In the genomic region with DNA sequence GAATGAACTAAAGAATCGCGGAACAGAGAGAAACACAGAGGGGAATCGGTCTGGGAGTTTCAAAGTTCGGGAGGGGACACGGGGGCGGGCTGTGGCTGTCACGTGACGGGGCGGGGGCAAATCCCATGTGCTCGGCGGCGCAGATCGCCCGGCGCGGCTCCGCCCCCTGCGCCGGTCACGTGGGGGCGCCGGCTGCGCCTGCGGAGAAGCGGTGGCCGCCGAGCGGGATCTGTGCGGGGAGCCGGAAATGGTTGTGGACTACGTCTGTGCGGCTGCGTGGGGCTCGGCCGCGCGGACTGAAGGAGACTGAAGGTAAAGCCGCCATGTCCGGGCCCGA, we compare ENCODE assay signal across 8 cellular contexts. TPM values are rescaled to one million over a fixed set of nuclear protein-coding genes. Genes with fewer than 3 reads are reported as not detected.
DNase-seq lines count a peak whose midpoint lies in the region; ATAC-seq, FAIRE-seq and TF ChIP-seq lines count a peak whose summit lies in the region.

A gene with protein sequence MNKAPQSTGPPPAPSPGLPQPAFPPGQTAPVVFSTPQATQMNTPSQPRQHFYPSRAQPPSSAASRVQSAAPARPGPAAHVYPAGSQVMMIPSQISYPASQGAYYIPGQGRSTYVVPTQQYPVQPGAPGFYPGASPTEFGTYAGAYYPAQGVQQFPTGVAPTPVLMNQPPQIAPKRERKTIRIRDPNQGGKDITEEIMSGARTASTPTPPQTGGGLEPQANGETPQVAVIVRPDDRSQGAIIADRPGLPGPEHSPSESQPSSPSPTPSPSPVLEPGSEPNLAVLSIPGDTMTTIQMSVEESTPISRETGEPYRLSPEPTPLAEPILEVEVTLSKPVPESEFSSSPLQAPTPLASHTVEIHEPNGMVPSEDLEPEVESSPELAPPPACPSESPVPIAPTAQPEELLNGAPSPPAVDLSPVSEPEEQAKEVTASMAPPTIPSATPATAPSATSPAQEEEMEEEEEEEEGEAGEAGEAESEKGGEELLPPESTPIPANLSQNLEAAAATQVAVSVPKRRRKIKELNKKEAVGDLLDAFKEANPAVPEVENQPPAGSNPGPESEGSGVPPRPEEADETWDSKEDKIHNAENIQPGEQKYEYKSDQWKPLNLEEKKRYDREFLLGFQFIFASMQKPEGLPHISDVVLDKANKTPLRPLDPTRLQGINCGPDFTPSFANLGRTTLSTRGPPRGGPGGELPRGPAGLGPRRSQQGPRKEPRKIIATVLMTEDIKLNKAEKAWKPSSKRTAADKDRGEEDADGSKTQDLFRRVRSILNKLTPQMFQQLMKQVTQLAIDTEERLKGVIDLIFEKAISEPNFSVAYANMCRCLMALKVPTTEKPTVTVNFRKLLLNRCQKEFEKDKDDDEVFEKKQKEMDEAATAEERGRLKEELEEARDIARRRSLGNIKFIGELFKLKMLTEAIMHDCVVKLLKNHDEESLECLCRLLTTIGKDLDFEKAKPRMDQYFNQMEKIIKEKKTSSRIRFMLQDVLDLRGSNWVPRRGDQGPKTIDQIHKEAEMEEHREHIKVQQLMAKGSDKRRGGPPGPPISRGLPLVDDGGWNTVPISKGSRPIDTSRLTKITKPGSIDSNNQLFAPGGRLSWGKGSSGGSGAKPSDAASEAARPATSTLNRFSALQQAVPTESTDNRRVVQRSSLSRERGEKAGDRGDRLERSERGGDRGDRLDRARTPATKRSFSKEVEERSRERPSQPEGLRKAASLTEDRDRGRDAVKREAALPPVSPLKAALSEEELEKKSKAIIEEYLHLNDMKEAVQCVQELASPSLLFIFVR (N-terminal part only) (plus strand): TSS at position 244 of the 337 bp plus-strand sequence. CDS start 1,191 bp downstream, outside the sequence.

- H3K4me2 ChIP-seq in OCI-LY1 (ENCODE audit: low read length): peak within 1 kb of the TSS; percentile 93
- H3K4me2 ChIP-seq in endothelial cell of umbilical vein (ENCODE audit: insufficient read depth, low read length): peak within 1 kb of the TSS; percentile 49

- dilution Hi-C loops in endothelial cell of umbilical vein (cut with MboI; ENCODE audit: extremely low pct_ligation_motif_present, low sequenced_read_pairs): no loop called here

- peak within 1 kb of the TSS; percentile 78 for H3K27ac Mint-ChIP-seq in Calu3 (ENCODE audit: unreplicated experiment)

- TF ChIP-seq POLR2A in endothelial cell of umbilical vein (IDR thresholded peaks at IDR 0.05; ENCODE audit: low read depth, low read length): peak; percentile 79

- intact Hi-C loops in Calu3 (cut with micrococcal nuclease; ENCODE audit: unreplicated experiment) (no loop called here), endothelial cell of umbilical vein (cut with micrococcal nuclease) (loop anchor here (1.0 to 5.0 kb wide), 2 partner anchors 15 to 137 kb away; partner anchors contain the start of gene PSMD2)

- peak; percentile 82 for ATAC-seq in GM21515 (IDR thresholded peaks at IDR 0.05; ENCODE audit: unreplicated experiment)

- H3K9me3 ChIP-seq in OCI-LY1 (ENCODE audit: low read length): no peaks in the 10 kb centered on the region
- H3K9me3 ChIP-seq in endothelial cell of umbilical vein (replicated peaks; ENCODE audit: control insufficient read depth, insufficient read depth, low read length): no peaks in the 10 kb centered on the region

- H2AFZ ChIP-seq in OCI-LY1 (ENCODE audit: low read length) (0 out of 2 replicates have a peak within 1 kb of the TSS, but pooled peaks have one; percentile 67), endothelial cell of umbilical vein (ENCODE audit: low read depth, low read length) (peak within 1 kb of the TSS; percentile 46)

- H3K27ac ChIP-seq in OCI-LY1 (ENCODE audit: low read depth, low read length, poor library complexity, severe bottlenecking) (peak within 1 kb of the TSS; percentile 53), endothelial cell of umbilical vein (ENCODE audit: insufficient read depth, low read depth, low read length) (peak within 1 kb of the TSS; percentile 64)

- H3K27me3 Mint-ChIP-seq in Calu3 (ENCODE audit: unreplicated experiment): no peaks in the 10 kb centered on the region

- H3K4me3 ChIP-seq in OCI-LY1 (ENCODE audit: low read depth, low read length, poor library complexity, severe bottlenecking): peak within 1 kb of the TSS; percentile 84
- H3K4me3 ChIP-seq in endothelial cell of umbilical vein (replicated peaks in 1 of 3; ENCODE audit: insufficient read depth in 1 of 3, low read depth in 1 of 3, low read length in 3 of 3): peak within 1 kb of the TSS; percentile 37 to 84 (median 59)

- no peaks in the 10 kb centered on the region for H3K9me1 ChIP-seq in endothelial cell of umbilical vein (replicated peaks; ENCODE audit: control insufficient read depth, extremely low read depth, insufficient read depth, low read length)

- no peaks in the 10 kb centered on the region for H3K9me2 ChIP-seq in OCI-LY1 (ENCODE audit: low read depth, low read length)

- TF ChIP-seq CTCF in Calu3 (IDR thresholded peaks at IDR 0.05; ENCODE audit: unreplicated experiment): no peak
- TF ChIP-seq CTCF in OCI-LY1 (IDR thresholded peaks at IDR 0.05; ENCODE audit: low read length): no peak
- no peak for TF ChIP-seq CTCF in endothelial cell of umbilical vein (IDR thresholded peaks at IDR 0.05; ENCODE audit: extremely low read depth in 1 of 2, insufficient read depth in 1 of 2, low read depth in 1 of 2, low read length in 2 of 2)

- peaks cover 46% of the 10 kb centered on the region for H3K79me2 ChIP-seq in OCI-LY1 (ENCODE audit: insufficient read depth, low read length)
- H3K79me2 ChIP-seq in endothelial cell of umbilical vein (ENCODE audit: control insufficient read depth, insufficient read depth, low read length): peaks cover 43% of the 10 kb centered on the region

- H3K9ac ChIP-seq in OCI-LY1 (ENCODE audit: low read length) (peak within 1 kb of the TSS; percentile 95), endothelial cell of umbilical vein (replicated peaks; ENCODE audit: extremely low read depth, insufficient read depth, low read length) (peak within 1 kb of the TSS; percentile 82)

- DNase-seq in Calu3 (peak; percentile 98), HuH-7 (ENCODE audit: low spot score) (peak; percentile 94), endothelial cell of umbilical vein (ENCODE audit: low read depth, low spot score) (peak; percentile 94), middle frontal gyrus (ENCODE audit: extremely low spot score, low spot score) (peak; percentile 81)
- DNase-seq in activated CD8-positive, alpha-beta memory T cell treated with anti-CD3 and anti-CD28 coated beads, Interleukin-2, amount 50 U/mL, for 48 hours: peak; percentile 95
- peak; percentile 91 to 93 for DNase-seq in stimulated activated CD8-positive, alpha-beta memory T cell treated with anti-CD3 and anti-CD28 coated beads, Interleukin-2, amount 100 ng/mL, for 48 hours (ENCODE audit: low read depth in 2 of 2)

- 0 out of 2 replicates have a peak, but pooled peaks cover 4% of the 10 kb centered on the region for H3F3A ChIP-seq in OCI-LY1 (ENCODE audit: insufficient read depth, low read length)

- H3K4me1 Mint-ChIP-seq in Calu3 (ENCODE audit: low read depth, unreplicated experiment): peaks cover 30% of the 10 kb centered on the region

- peak; percentile 89 for FAIRE-seq in endothelial cell of umbilical vein (lab: Jason Lieb, UNC)

- no peaks in the 10 kb centered on the region for H4K20me1 ChIP-seq in OCI-LY1 (ENCODE audit: insufficient read depth, low read length)
- peaks cover 3% of the 10 kb centered on the region for H4K20me1 ChIP-seq in endothelial cell of umbilical vein (replicated peaks; ENCODE audit: control insufficient read depth, extremely low read depth, insufficient read depth, low read length)

- peaks cover 26% of the 10 kb centered on the region for H3K4me1 ChIP-seq in OCI-LY1 (ENCODE audit: insufficient read depth, low read length, severe bottlenecking)
- peaks cover 28% of the 10 kb centered on the region for H3K4me1 ChIP-seq in endothelial cell of umbilical vein (ENCODE audit: control insufficient read depth, extremely low read depth, insufficient read depth, low read length)

- peaks cover 64% of the 10 kb centered on the region for H3K36me3 Mint-ChIP-seq in Calu3 (ENCODE audit: insufficient read depth, unreplicated experiment)

- no peaks in the 10 kb centered on the region for H3K27me3 ChIP-seq in OCI-LY1 (ENCODE audit: insufficient read depth, low read length)
- H3K27me3 ChIP-seq in endothelial cell of umbilical vein (ENCODE audit: control insufficient read depth in 2 of 2, insufficient read depth in 2 of 2, low read length in 2 of 2): no peaks in the 10 kb centered on the region

- H3K36me3 ChIP-seq in OCI-LY1 (ENCODE audit: insufficient read depth, low read length) (peaks cover 48% of the 10 kb centered on the region), endothelial cell of umbilical vein (ENCODE audit: control insufficient read depth in 2 of 2, extremely low read depth in 1 of 2, insufficient read depth in 2 of 2, low read length in 2 of 2) (peaks cover 9 to 11% of the 10 kb centered on the region in 2 experiments)

- CTCF ChIA-PET in Calu3 (lab: Charles Lee) (interaction anchor here (0.7 kb wide), 1 partner anchor 1218 kb away, joined by 3 read pairs; no protein-coding TSS in a partner anchor), endothelial cell of umbilical vein (lab: Charles Lee) (no interaction called here)

- peak within 1 kb of the TSS; percentile 68 for H3K4me3 Mint-ChIP-seq in Calu3 (ENCODE audit: low read depth, unreplicated experiment)

- BruUV-seq in Calu3 (replicated peaks; lab: Mats Ljungman, UMichigan) (no TSS peak), endothelial cell of umbilical vein (replicated peaks; lab: Mats Ljungman, UMichigan) (no TSS peak)

- POLR2A ChIA-PET in endothelial cell of umbilical vein (lab: Charles Lee): no interaction called here

- no peaks in the 10 kb centered on the region for H3K9me3 Mint-ChIP-seq in Calu3 (ENCODE audit: low read depth, unreplicated experiment)

TF ChIP-seq in endothelial cell of umbilical vein, 7 proteins besides CTCF, POLR2A, EP300 and RAD21 (continues in another document):
- TF ChIP-seq MYC (IDR thresholded peaks at IDR 0.05; ENCODE audit: low read depth, low read length) (no peak), GATA2 (IDR thresholded peaks at IDR 0.05; ENCODE audit: insufficient read depth, insufficient read length, low read depth, low read length) (no peak), POLR2AphosphoS5 (IDR thresholded peaks at IDR 0.05; ENCODE audit: insufficient read depth, low read depth, low read length) (peak; percentile 89), JUN (IDR thresholded peaks at IDR 0.05; ENCODE audit: borderline replicate concordance, insufficient read depth, insufficient read length, low read depth) (no peak)

RNA-seq across cellular contexts. Expression of the gene that starts here (rescaled TPM):
- total RNA-seq in Calu3 (2022) (662 and 673 TPM in 2 replicates), endothelial cell of umbilical vein (524 and 532 TPM in 2 replicates)
- polyA plus RNA-seq in endothelial cell of umbilical vein: 355 and 401 TPM in 2 replicates
- 305 and 332 TPM in 2 replicates for polyA plus RNA-seq in endothelial cell of umbilical vein (2011; cell fraction: cytosol; rRNA removed)
- polyA plus RNA-seq in endothelial cell of umbilical vein (2011; cell fraction: nucleus; rRNA removed): 513 and 525 TPM in 2 replicates
- 236 and 329 TPM in 2 replicates for polyA plus RNA-seq in endothelial cell of umbilical vein (2012)
- polyA minus RNA-seq in endothelial cell of umbilical vein: 474 and 526 TPM in 2 replicates
- 242 TPM for polyA minus RNA-seq in endothelial cell of umbilical vein (2011; cell fraction: cytosol; rRNA and poly(A)+ RNA removed)
- polyA minus RNA-seq in endothelial cell of umbilical vein (2011; cell fraction: nucleus; rRNA and poly(A)+ RNA removed): 207 and 228 TPM in 2 replicates

Comparison
In these comparisons a context has a peak if more than half of its experiments do, and no peak if none do; other contexts are left out.
1. Peak in every context shown above with its lines: DNase-seq, ATAC-seq, H3K4me3 ChIP-seq and H3K27ac ChIP-seq.